Comparison of ENCODE assay signal across 11 cellular contexts in genomic region chr4:21304061-21304541, GRCh38.
DNase-seq lines count a peak whose midpoint lies in the region; ATAC-seq and TF ChIP-seq lines count a peak whose summit lies in the region.
"Had no signal": no experiment of that assay in that cellular context is flagged by ENCODE, and none has a peak within 500 bp of the region (broad histone marks: within the 10 kb centered on the region; RNA-seq: fewer than 3 reads in every experiment).

No MANE protein-coding gene starts in this region.

- H3K27me3 ChIP-seq in stomach, result peaks cover 0 to 3% (median 0%) of the 10 kb centered on the region in 3 donors
- H3K27me3 ChIP-seq in vagina, result no peaks in the 10 kb centered on the region

- peak; percentile 62 to 66 for DNase-seq in NCI-H524 (lab: John Stamatoyannopoulos, UW)
- DNase-seq in NCI-H524 treated with DMSO at 0.1 percent for 48 hours (lab: John Stamatoyannopoulos, UW), result no peak
- peak in 32 of 56 donors; percentile 0 to 46 (median 12) for DNase-seq in amygdala (lab: John Stamatoyannopoulos, UW)
- peak; percentile 62 for DNase-seq in iPS-NIHi11 (ENCODE audit: low spot score)
- DNase-seq in stomach, result peak; percentile 43
- no peak for DNase-seq in sciatic nerve (ENCODE audit: low spot score)
- DNase-seq in vagina (ENCODE audit: extremely low spot score in 2 of 2), result no peak
- DNase-seq: ACHN; activated T-cell treated with anti-CD3 and anti-CD28 coated beads, Interleukin-2, amount 50 U/mL, for 48 hours; NCI-H510A treated with DMSO at 0.1 percent for 48 hours had no signal

- peaks cover 0 to 6% (median 3%) of the 10 kb centered on the region in 4 donors for H3K4me1 ChIP-seq in stomach
- H3K4me1 ChIP-seq in vagina, result no peaks in the 10 kb centered on the region

- TF ChIP-seq EP300 in stomach (IDR thresholded peaks at IDR 0.05), result no peak

- H3K36me3 ChIP-seq in stomach, result no peaks in the 10 kb centered on the region
- H3K36me3 ChIP-seq in vagina, result no peaks in the 10 kb centered on the region

- H3K9me3 ChIP-seq in stomach (no peaks in the 10 kb centered on the region), vagina (no peaks in the 10 kb centered on the region)

- TF ChIP-seq CTCF in stomach (IDR thresholded peaks at IDR 0.05), result no peak
- TF ChIP-seq CTCF in vagina (IDR thresholded peaks at IDR 0.05), result no peak

- 1 to 4% (median 3%) methylated on average over 26 of the region's 26 CpGs for WGBS in stomach, 5 donors

- intact Hi-C loops in stomach (cut with DNase I; ENCODE audit: low total_unique reads), result no loop called here
- intact Hi-C loops in sciatic nerve (cut with DNase I), result no loop called here
- intact Hi-C loops in vagina (cut with DNase I), result no loop called here

- no peak for TF ChIP-seq POLR2A in stomach (IDR thresholded peaks at IDR 0.05)
- TF ChIP-seq POLR2A in vagina (IDR thresholded peaks at IDR 0.05), result no peak

- no peak overlapping the region for H3K27ac ChIP-seq in stomach
- no peak overlapping the region for H3K27ac ChIP-seq in vagina

- ATAC-seq in GM21447 (IDR thresholded peaks at IDR 0.05; ENCODE audit: unreplicated experiment) (no peak), sciatic nerve (no peak)

- H3K4me3 ChIP-seq in stomach (peak overlapping the region; percentile 12 to 46 (median 28)), vagina (peak overlapping the region in 1 of 2 donors; percentile 16)

Comparison
In these comparisons a context has a peak if more than half of its experiments do, and no peak if none do; other contexts are left out.
1. DNase-seq: peak in NCI-H524 (2 of 2), amygdala (32 of 56), iPS-NIHi11 (single experiment) and stomach (single experiment); none in NCI-H524 treated with DMSO at 0.1 percent for 48 hours (single experiment), sciatic nerve (single experiment) and vagina (0 of 2).